Comparison of ENCODE assay signal across 8 cellular contexts in genomic region chr6:28943557-28944411, GRCh38. TPM values are rescaled to one million over a fixed set of nuclear protein-coding genes. Genes with fewer than 3 reads are reported as not detected.
DNase-seq lines count a peak whose midpoint lies in the region; ATAC-seq and TF ChIP-seq lines count a peak whose summit lies in the region.

No MANE protein-coding gene starts in this region.

- peak; percentile 18 for ATAC-seq in activated CD8-positive, alpha-beta memory T cell treated with anti-CD3 and anti-CD28 coated beads, Interleukin-2, amount 10 ng/mL, durations not matched to agents 7 days and 5 days
- ATAC-seq in GM21381 (IDR thresholded peaks at IDR 0.05; ENCODE audit: unreplicated experiment), result no peak

- H3K9me3 Mint-ChIP-seq in activated CD8-positive, alpha-beta memory T cell treated with anti-CD3 and anti-CD28 coated beads, Interleukin-2, amount 10 ng/mL, durations not matched to agents 7 days and 5 days (ENCODE audit: low read depth), result no peaks in the 10 kb centered on the region

- in situ Hi-C loops in ACHN (cut with HindIII; ENCODE audit: low pct_ligation_motif_present, low pct_unique_long_range_greater_than_20kb, low sequenced_read_pairs), result no loop called here

- H3K4me1 Mint-ChIP-seq in activated CD8-positive, alpha-beta memory T cell treated with anti-CD3 and anti-CD28 coated beads, Interleukin-2, amount 10 ng/mL, durations not matched to agents 7 days and 5 days, result peaks cover 41% of the 10 kb centered on the region

- no peak for TF ChIP-seq CTCF in epithelial cell of esophagus (IDR thresholded peaks at IDR 0.05; ENCODE audit: insufficient read depth, low read depth, low read length, missing control alignments)

- H3K27me3 Mint-ChIP-seq in activated CD8-positive, alpha-beta memory T cell treated with anti-CD3 and anti-CD28 coated beads, Interleukin-2, amount 10 ng/mL, durations not matched to agents 7 days and 5 days, result no peaks in the 10 kb centered on the region

- H3K4me3 ChIP-seq in H7 (ENCODE audit: insufficient read depth, low read depth, low read length) (peak overlapping the region; percentile 70), epithelial cell of esophagus (ENCODE audit: low read length) (peak overlapping the region; percentile 85)

- CTCF ChIA-PET in activated CD8-positive, alpha-beta memory T cell treated with anti-CD3 and anti-CD28 coated beads, Interleukin-2, amount 10 ng/mL, durations not matched to agents 7 days and 5 days (lab: Charles Lee), result interaction anchor here (1.0 to 4.0 kb wide), 3 partner anchors 47 to 106 kb away, joined by 4 to 23 read pairs (median 4); no protein-coding TSS in a partner anchor

- H3K27me3 ChIP-seq in H7 (ENCODE audit: control insufficient read depth, insufficient read depth, low read length), result no peaks in the 10 kb centered on the region

- peak overlapping the region; percentile 87 for H3K4me3 Mint-ChIP-seq in activated CD8-positive, alpha-beta memory T cell treated with anti-CD3 and anti-CD28 coated beads, Interleukin-2, amount 10 ng/mL, durations not matched to agents 7 days and 5 days

- no peaks in the 10 kb centered on the region for H3K36me3 ChIP-seq in H7 (replicated peaks; ENCODE audit: control insufficient read depth, insufficient read depth, low read length)

- DNase-seq in ACHN (peak; percentile 70), H7 (peak; percentile 63), NCI-H774 (lab: John Stamatoyannopoulos, UW) (peak; percentile 57), epithelial cell of esophagus (ENCODE audit: low read depth) (peak; percentile 77), midbrain (lab: John Stamatoyannopoulos, UW) (peak; percentile 54)
- DNase-seq in activated CD8-positive, alpha-beta memory T cell treated with anti-CD3 and anti-CD28 coated beads, Interleukin-2, amount 10 ng/mL, durations not matched to agents 7 days and 5 days, result peak; percentile 86
- DNase-seq in stimulated activated CD8-positive, alpha-beta memory T cell treated with anti-CD3 and anti-CD28 coated beads, Interleukin-4, amount 100 ng/mL, for 24 hours (ENCODE audit: low read depth), result peak; percentile 60

- peak overlapping the region; percentile 92 for H3K27ac Mint-ChIP-seq in activated CD8-positive, alpha-beta memory T cell treated with anti-CD3 and anti-CD28 coated beads, Interleukin-2, amount 10 ng/mL, durations not matched to agents 7 days and 5 days

- no peaks in the 10 kb centered on the region for H3K36me3 Mint-ChIP-seq in activated CD8-positive, alpha-beta memory T cell treated with anti-CD3 and anti-CD28 coated beads, Interleukin-2, amount 10 ng/mL, durations not matched to agents 7 days and 5 days

RNA-seq across cellular contexts. Expression of gene TRIM27, which starts 20.0 kb away (rescaled TPM):
- total RNA-seq in H7 (2014; rRNA removed; shearing (Covaris generic)), result 98.8 and 100 TPM in 2 replicates
- 10 to 100 TPM; 52.5 to 62.9 TPM for total RNA-seq in activated CD8-positive, alpha-beta memory T cell treated with anti-CD3 and anti-CD28 coated beads, Interleukin-2, amount 10 ng/mL, durations not matched to agents 7 days and 5 days
